ENCODE assay signal across 18 cellular contexts in genomic region chr16:24018485-24018884, GRCh38.
A peak's percentile ranks its signal among the peaks of the same experiment; 100 is the strongest.
DNase-seq lines count a peak whose midpoint lies in the region; ATAC-seq and TF ChIP-seq lines count a peak whose summit lies in the region.
"Had no signal": no experiment of that assay in that cellular context is flagged by ENCODE, and none has a peak within 500 bp of the region (broad histone marks: within the 10 kb centered on the region; RNA-seq: fewer than 3 reads in every experiment).

No MANE protein-coding gene starts in this region.

- no peak overlapping the region for H3K9ac ChIP-seq in SK-N-MC (ENCODE audit: insufficient read length)
- H3K9ac ChIP-seq: BLaER1 treated with 17β-estradiol and CSF1 and Interleukin-3, amounts not matched to agents 10 nM and 100 nM; GM23248 had no signal

- no peaks in the 10 kb centered on the region for H3K27me3 ChIP-seq in spleen (replicated peaks in 1 of 7)
- H3K27me3 ChIP-seq: BLaER1 treated with 17β-estradiol and CSF1 and Interleukin-3, amounts not matched to agents 10 nM and 100 nM had no signal

- peaks cover 5% of the 10 kb centered on the region for H3K9me3 Mint-ChIP-seq in stimulated activated memory B cell treated with anti-CD40 and anti-IgM and Interleukin-4, amounts not matched to agents 10 μg/mL and 1 μg/mL and 100 μg/mL, for 72 hours

- H3K9me3 ChIP-seq in SK-N-MC (ENCODE audit: low read depth, low read length) (no peaks in the 10 kb centered on the region), spleen (no peaks in the 10 kb centered on the region)

- peaks cover 13 to 82% (median 45%) of the 10 kb centered on the region in 6 donors for H3K4me1 ChIP-seq in spleen

- TF ChIP-seq POLR2A in erythroblast (IDR thresholded peaks at IDR 0.05; ENCODE audit: low read length) (no peak), spleen (IDR thresholded peaks at IDR 0.05) (no peak)

- H3K4me3 ChIP-seq in SK-N-MC (no peak overlapping the region), spleen (no peak overlapping the region)
- H3K4me3 ChIP-seq: BLaER1 treated with 17β-estradiol and CSF1 and Interleukin-3, amounts not matched to agents 10 nM and 100 nM; GM23248 had no signal

- 86 to 92% (median 91%) methylated on average over 7 of the region's 7 CpGs for WGBS in spleen, 5 donors

- no peak for TF ChIP-seq CTCF in spleen (IDR thresholded peaks at IDR 0.05 in 8 of 11, conservative IDR thresholded peaks at IDR 0.05 in 3 of 11)

- no peak overlapping the region for H3K4me3 Mint-ChIP-seq in stimulated activated memory B cell treated with anti-CD40 and anti-IgM and Interleukin-4, amounts not matched to agents 10 μg/mL and 1 μg/mL and 100 μg/mL, for 72 hours

- H3K27me3 Mint-ChIP-seq in stimulated activated memory B cell treated with anti-CD40 and anti-IgM and Interleukin-4, amounts not matched to agents 10 μg/mL and 1 μg/mL and 100 μg/mL, for 72 hours: no peaks in the 10 kb centered on the region

- no peak for ATAC-seq in stimulated activated memory B cell treated with anti-CD40 and anti-IgM and Interleukin-4, amounts not matched to agents 10 μg/mL and 1 μg/mL and 100 μg/mL, for 72 hours
- ATAC-seq: PC-3 had no signal

- intact Hi-C loops in spleen (cut with DNase I; ENCODE audit: low total_unique reads): no loop called here

- H3K4me1 Mint-ChIP-seq in stimulated activated memory B cell treated with anti-CD40 and anti-IgM and Interleukin-4, amounts not matched to agents 10 μg/mL and 1 μg/mL and 100 μg/mL, for 72 hours: peaks cover 89% of the 10 kb centered on the region

- H3K27ac ChIP-seq in SK-N-MC (peak overlapping the region; percentile 79), spleen (no peak overlapping the region)
- H3K27ac ChIP-seq: BLaER1 treated with 17β-estradiol and CSF1 and Interleukin-3, amounts not matched to agents 10 nM and 100 nM; GM23248; RWPE1 had no signal

- DNase-seq in NCI-H345 (lab: John Stamatoyannopoulos, UW): peak; percentile 36
- no peak for DNase-seq in NCI-H345 treated with DMSO at 0.1 percent for 48 hours (lab: John Stamatoyannopoulos, UW; ENCODE audit: unreplicated experiment)
- DNase-seq in NCI-H1436 treated with DMSO at 0.1 percent for 48 hours (lab: John Stamatoyannopoulos, UW): peak; percentile 94
- no peak for DNase-seq in SK-N-MC (ENCODE audit: low read depth, low spot score)
- no peak for DNase-seq in erythroblast (lab: John Stamatoyannopoulos, UW)
- DNase-seq in spleen: no peak
- DNase-seq in HPDE6-E6E7 (ENCODE audit: extremely low spot score): no peak
- DNase-seq: COR-L47, DMS53, GM23248, HCEC 1CT, IMR-90, NCI-H2029, NCI-H526 treated with DMSO at 0.1 percent for 48 hours, PC-3 had no signal

- H3K27ac Mint-ChIP-seq in stimulated activated memory B cell treated with anti-CD40 and anti-IgM and Interleukin-4, amounts not matched to agents 10 μg/mL and 1 μg/mL and 100 μg/mL, for 72 hours: peak overlapping the region; percentile 84

- peaks cover 30% of the 10 kb centered on the region for H3K36me3 Mint-ChIP-seq in stimulated activated memory B cell treated with anti-CD40 and anti-IgM and Interleukin-4, amounts not matched to agents 10 μg/mL and 1 μg/mL and 100 μg/mL, for 72 hours

- H3K36me3 ChIP-seq in SK-N-MC (ENCODE audit: insufficient read depth, low read length): no peaks in the 10 kb centered on the region
- H3K36me3 ChIP-seq in spleen: no peaks in the 10 kb centered on the region

Comparison
In these comparisons a context has a peak if more than half of its experiments do, and no peak if none do; other contexts are left out.
1. DNase-seq: peak in NCI-H345 (single experiment) and NCI-H1436 treated with DMSO at 0.1 percent for 48 hours (single experiment); none in NCI-H345 treated with DMSO at 0.1 percent for 48 hours (single experiment), SK-N-MC (single experiment), erythroblast (0 of 2), spleen (single experiment) and HPDE6-E6E7 (single experiment).